ENCODE assay signal across 1 cellular context in genomic region chr7:584820-585219, GRCh38.
TF ChIP-seq lines count a peak whose summit lies in the region.

No MANE protein-coding gene starts in this region.

TF ChIP-seq in H1, 55 proteins besides CTCF, POLR2A, EP300 and RAD21 (continued from another document):
- no peak for TF ChIP-seq CHD7 (IDR thresholded peaks at IDR 0.05; ENCODE audit: insufficient replicate concordance, low read length)
- no peak for TF ChIP-seq RBBP5 (IDR thresholded peaks at IDR 0.05; ENCODE audit: borderline replicate concordance, low read depth, low read length)
- no peak for TF ChIP-seq SP1 (IDR thresholded peaks at IDR 0.05; ENCODE audit: low read depth, low read length)
- TF ChIP-seq RXRA (IDR thresholded peaks at IDR 0.05; ENCODE audit: insufficient read depth, low read depth, low read length): no peak
- TF ChIP-seq ATF2 (IDR thresholded peaks at IDR 0.05; ENCODE audit: low read length): no peak
- no peak for TF ChIP-seq RFX5 (IDR thresholded peaks at IDR 0.05; ENCODE audit: borderline replicate concordance, low read depth, low read length)
- TF ChIP-seq BACH1 (IDR thresholded peaks at IDR 0.05; ENCODE audit: low read length): no peak
- TF ChIP-seq CBX8 (IDR thresholded peaks at IDR 0.05; ENCODE audit: borderline replicate concordance, low read depth, low read length): no peak
- no peak for TF ChIP-seq HDAC2 (IDR thresholded peaks at IDR 0.05; ENCODE audit: borderline replicate concordance in 1 of 2, low read depth in 2 of 2, low read length in 2 of 2)
- no peak for TF ChIP-seq SIN3A (conservative IDR thresholded peaks at IDR 0.05 in 1 of 2, IDR thresholded peaks at IDR 0.05 in 1 of 2; ENCODE audit: low read depth in 1 of 2, low read length in 2 of 2)
- TF ChIP-seq MAX (IDR thresholded peaks at IDR 0.05): no peak
- no peak for TF ChIP-seq JUND (IDR thresholded peaks at IDR 0.05; ENCODE audit: low read length)
- TF ChIP-seq NANOG (IDR thresholded peaks at IDR 0.05; ENCODE audit: insufficient read depth, low read depth, low read length, poor library complexity, severe bottlenecking): no peak
- no peak for TF ChIP-seq KDM4A (IDR thresholded peaks at IDR 0.05; ENCODE audit: low read depth, low read length, severe bottlenecking)
- no peak for TF ChIP-seq JUN (IDR thresholded peaks at IDR 0.05; ENCODE audit: low read depth, low read length)
- no peak for TF ChIP-seq ZNF274 (IDR thresholded peaks at IDR 0.05; ENCODE audit: borderline replicate concordance, extremely low read depth, low read length)
